In the genomic region with DNA sequence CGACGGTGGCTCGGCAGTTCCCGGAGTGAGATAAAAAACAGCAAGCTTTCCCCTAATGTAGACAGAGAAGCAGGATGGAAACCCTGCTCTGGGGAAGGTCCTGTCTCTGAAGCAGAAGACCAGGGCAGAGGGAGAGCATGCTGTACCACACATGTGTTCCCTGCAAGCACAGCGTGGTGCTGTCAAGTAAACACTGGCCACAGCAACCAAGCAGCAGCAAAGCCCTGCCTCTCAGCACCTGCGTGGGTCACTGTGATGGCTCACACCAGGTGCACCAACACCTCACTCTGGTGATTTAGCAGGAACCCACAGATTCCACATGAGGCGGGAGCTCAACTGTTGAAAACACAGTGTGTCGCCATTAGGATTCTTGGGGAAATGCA, we compare ENCODE assay signal across 10 cellular contexts.
DNase-seq lines count a peak whose midpoint lies in the region; ATAC-seq, FAIRE-seq and TF ChIP-seq lines count a peak whose summit lies in the region.
"Had no signal": no experiment of that assay in that cellular context is flagged by ENCODE, and none has a peak within 500 bp of the region (broad histone marks: within the 10 kb centered on the region; RNA-seq: fewer than 3 reads in every experiment).

No MANE protein-coding gene starts in this region.

- intact Hi-C loops in prostate gland (cut with DNase I): no loop called here

- no peak for FAIRE-seq in GM19239 (lab: Jason Lieb, UNC)

- peak overlapping the region; percentile 53 for H3K4me3 ChIP-seq in OCI-LY3 (ENCODE audit: low read length)
- no peak overlapping the region for H3K4me3 ChIP-seq in prostate gland
- H3K4me3 ChIP-seq: skin epidermis had no signal

- 27% methylated on average over 8 of the region's 8 CpGs for WGBS in prostate gland

- DNase-seq in erythroblast (lab: John Stamatoyannopoulos, UW) (peak; percentile 39 to 49), prostate gland (ENCODE audit: low spot score) (peak; percentile 33), GM19239 (ENCODE audit: insufficient read length, low spot score) (no peak), GM13976 (ENCODE audit: low spot score) (no peak)
- no peak for DNase-seq in stimulated activated CD4-positive, alpha-beta T cell treated with anti-CD3 and anti-CD28 coated beads, Interleukin-2, amount 100 ng/mL, for 48 hours
- DNase-seq: NK-92 treated with Interleukin-12 subunit alpha and Interleukin-12 subunit beta, amount 100 ng/mL, for 24 hours had no signal

- H3K36me3 ChIP-seq in OCI-LY3 (replicated peaks; ENCODE audit: low read depth, low read length) (no peaks in the 10 kb centered on the region), prostate gland (no peaks in the 10 kb centered on the region)

- TF ChIP-seq POLR2A in erythroblast (IDR thresholded peaks at IDR 0.05; ENCODE audit: low read length): no peak
- TF ChIP-seq POLR2A in prostate gland (IDR thresholded peaks at IDR 0.05): no peak

- no peaks in the 10 kb centered on the region for H4K20me1 ChIP-seq in OCI-LY3 (ENCODE audit: insufficient read depth, low read length)

- peak; percentile 55 for ATAC-seq in GM18909 (IDR thresholded peaks at IDR 0.05; ENCODE audit: poor library complexity, unreplicated experiment)
- no peak for ATAC-seq in GM21367 (IDR thresholded peaks at IDR 0.05; ENCODE audit: unreplicated experiment)

- in situ Hi-C loops in GM13976 (cut with MboI; ENCODE audit: low sequenced_read_pairs, unreplicated experiment): no loop called here

- H3K4me1 ChIP-seq in OCI-LY3 (ENCODE audit: low read length) (peaks cover 20% of the 10 kb centered on the region), prostate gland (replicated peaks) (peaks cover 9% of the 10 kb centered on the region)

- H3K9me3 ChIP-seq in OCI-LY3 (ENCODE audit: insufficient read depth, low read length): no peaks in the 10 kb centered on the region
- H3K9me3 ChIP-seq in prostate gland: no peaks in the 10 kb centered on the region

- peak overlapping the region; percentile 24; the same call in 1 of the 2 replicates for H3K9ac ChIP-seq in OCI-LY3 (ENCODE audit: low read length)

- peak overlapping the region; percentile 60; the same call in 1 of the 2 replicates for H2AFZ ChIP-seq in OCI-LY3 (ENCODE audit: low read depth, low read length)

- H3K27ac ChIP-seq in OCI-LY3 (ENCODE audit: low read length): no peak overlapping the region
- H3K27ac ChIP-seq in prostate gland: peak overlapping the region in 1 of 2 donors; percentile 42

- no peak for TF ChIP-seq CTCF in OCI-LY3 (IDR thresholded peaks at IDR 0.05; ENCODE audit: low read depth, low read length)
- TF ChIP-seq CTCF in prostate gland (IDR thresholded peaks at IDR 0.05): no peak
- TF ChIP-seq CTCF in GM13976 (IDR thresholded peaks at IDR 0.05; ENCODE audit: borderline replicate concordance, control extremely low read depth, extremely low read depth, insufficient read depth, missing control alignments): no peak

- peak overlapping the region; percentile 65 for H3K4me2 ChIP-seq in OCI-LY3 (ENCODE audit: low read length)

- no peaks in the 10 kb centered on the region for H3K79me2 ChIP-seq in OCI-LY3 (ENCODE audit: low read length)

- H3K27me3 ChIP-seq in OCI-LY3 (ENCODE audit: low read depth, low read length) (no peaks in the 10 kb centered on the region), prostate gland (replicated peaks; ENCODE audit: insufficient read depth) (no peaks in the 10 kb centered on the region)

Comparison
In these comparisons a context has a peak if more than half of its experiments do, and no peak if none do; other contexts are left out.
1. DNase-seq: peak in erythroblast (2 of 2) and prostate gland (single experiment); none in GM19239 (single experiment), stimulated activated CD4-positive, alpha-beta T cell treated with anti-CD3 and anti-CD28 coated beads, Interleukin-2, amount 100 ng/mL, for 48 hours (0 of 2) and GM13976 (single experiment).